Comparison of ENCODE assay signal across 1 cellular context in the genomic region with DNA sequence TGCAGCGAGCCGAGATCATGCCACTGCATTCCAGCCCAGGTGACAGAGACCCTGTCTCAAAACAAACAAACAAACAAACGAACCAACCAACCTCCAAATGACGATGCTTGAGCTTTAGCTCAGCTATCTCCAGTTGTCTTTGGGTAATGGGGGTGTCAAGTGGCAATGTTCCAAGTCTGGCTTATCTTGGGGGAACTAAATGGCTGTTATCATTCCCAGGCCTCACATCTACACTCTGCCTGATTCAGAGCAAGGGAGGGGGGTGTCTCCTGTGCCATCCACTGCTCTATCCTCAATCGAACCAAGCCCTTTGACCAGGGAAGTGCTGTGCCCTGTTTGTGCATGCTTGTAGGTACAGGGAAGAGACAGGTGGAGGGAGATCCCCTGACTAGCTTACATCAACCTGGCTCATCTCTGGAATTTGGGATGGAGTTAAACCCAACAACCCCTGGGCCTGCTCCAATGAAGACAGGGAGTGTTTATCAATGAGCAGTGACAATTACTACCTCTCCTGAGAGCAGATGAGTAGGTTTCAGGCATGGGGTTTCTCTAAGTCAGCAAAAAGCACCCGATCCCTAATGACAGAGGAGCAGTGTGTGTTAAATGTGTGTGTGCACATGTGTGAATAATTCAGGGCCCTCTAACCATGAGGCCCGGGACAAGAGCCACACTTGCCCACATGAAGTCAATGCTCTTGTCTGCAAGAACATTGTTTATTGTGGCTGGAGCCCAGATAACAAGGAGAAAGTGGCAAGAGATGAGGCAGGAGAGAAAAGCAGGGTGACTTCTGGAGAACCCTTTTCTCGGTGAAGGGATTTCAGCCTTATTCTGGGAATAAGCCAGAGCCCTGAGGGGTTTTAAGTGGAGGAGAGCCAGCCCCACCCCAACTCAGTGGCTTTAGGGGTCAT.
TF ChIP-seq lines count a peak whose summit lies in the region.

No MANE protein-coding gene starts in this region.

TF ChIP-seq in K562, 482 proteins besides CTCF, POLR2A, EP300 and RAD21 (continued from another document and continues in another):
- TF ChIP-seq, protein P1, sequence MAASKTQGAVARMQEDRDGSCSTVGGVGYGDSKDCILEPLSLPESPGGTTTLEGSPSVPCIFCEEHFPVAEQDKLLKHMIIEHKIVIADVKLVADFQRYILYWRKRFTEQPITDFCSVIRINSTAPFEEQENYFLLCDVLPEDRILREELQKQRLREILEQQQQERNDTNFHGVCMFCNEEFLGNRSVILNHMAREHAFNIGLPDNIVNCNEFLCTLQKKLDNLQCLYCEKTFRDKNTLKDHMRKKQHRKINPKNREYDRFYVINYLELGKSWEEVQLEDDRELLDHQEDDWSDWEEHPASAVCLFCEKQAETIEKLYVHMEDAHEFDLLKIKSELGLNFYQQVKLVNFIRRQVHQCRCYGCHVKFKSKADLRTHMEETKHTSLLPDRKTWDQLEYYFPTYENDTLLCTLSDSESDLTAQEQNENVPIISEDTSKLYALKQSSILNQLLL (CRISPR knock-in tag; IDR thresholded peaks at IDR 0.05; ENCODE audit: borderline replicate concordance), result no peak
- TF ChIP-seq, protein P2, sequence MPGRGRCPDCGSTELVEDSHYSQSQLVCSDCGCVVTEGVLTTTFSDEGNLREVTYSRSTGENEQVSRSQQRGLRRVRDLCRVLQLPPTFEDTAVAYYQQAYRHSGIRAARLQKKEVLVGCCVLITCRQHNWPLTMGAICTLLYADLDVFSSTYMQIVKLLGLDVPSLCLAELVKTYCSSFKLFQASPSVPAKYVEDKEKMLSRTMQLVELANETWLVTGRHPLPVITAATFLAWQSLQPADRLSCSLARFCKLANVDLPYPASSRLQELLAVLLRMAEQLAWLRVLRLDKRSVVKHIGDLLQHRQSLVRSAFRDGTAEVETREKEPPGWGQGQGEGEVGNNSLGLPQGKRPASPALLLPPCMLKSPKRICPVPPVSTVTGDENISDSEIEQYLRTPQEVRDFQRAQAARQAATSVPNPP (IDR thresholded peaks at IDR 0.05; ENCODE audit: borderline replicate concordance, insufficient read depth, insufficient read length), result no peak
- TF ChIP-seq CTBP1 (IDR thresholded peaks at IDR 0.05; ENCODE audit: borderline replicate concordance) (peak; percentile 43; the same call in 1 of the 2 replicates), JUN (IDR thresholded peaks at IDR 0.05; ENCODE audit: borderline replicate concordance, low read depth, low read length) (no peak), JUN (CRISPR knock-in tag; IDR thresholded peaks at IDR 0.05; ENCODE audit: borderline replicate concordance) (no peak), PHF8 (IDR thresholded peaks at IDR 0.05; ENCODE audit: borderline replicate concordance, low read length) (no peak), IRF2 (CRISPR knock-in tag; IDR thresholded peaks at IDR 0.05) (no peak), ZNF3 (CRISPR knock-in tag; IDR thresholded peaks at IDR 0.05) (no peak), SIN3B (IDR thresholded peaks at IDR 0.05; ENCODE audit: low read depth) (no peak), HEY1 (CRISPR knock-in tag; IDR thresholded peaks at IDR 0.05; ENCODE audit: borderline replicate concordance) (no peak), ZNF561 (CRISPR knock-in tag; conservative IDR thresholded peaks at IDR 0.05) (no peak), NCOR1 (IDR thresholded peaks at IDR 0.05) (peak; percentile 76), PHF21A (IDR thresholded peaks at IDR 0.05; ENCODE audit: borderline replicate concordance, low read depth) (no peak), FOXJ3 (CRISPR knock-in tag; IDR thresholded peaks at IDR 0.05) (no peak), MYNN (IDR thresholded peaks at IDR 0.05) (no peak), MYNN (CRISPR knock-in tag; IDR thresholded peaks at IDR 0.05) (no peak), ZNF764 (CRISPR knock-in tag; IDR thresholded peaks at IDR 0.05; ENCODE audit: low read depth) (no peak), ZNF57 (CRISPR knock-in tag; IDR thresholded peaks at IDR 0.05) (no peak), ZNF644 (tag; IDR thresholded peaks at IDR 0.05; ENCODE audit: low read depth) (no peak), LEF1 (IDR thresholded peaks at IDR 0.05) (peak; percentile 49), PHB (CRISPR knock-in tag; IDR thresholded peaks at IDR 0.05) (no peak), FOXM1 (IDR thresholded peaks at IDR 0.05; ENCODE audit: low read depth) (no peak), FOXM1 (CRISPR knock-in tag; IDR thresholded peaks at IDR 0.05; ENCODE audit: low read depth) (no peak), TEAD4 (IDR thresholded peaks at IDR 0.05; ENCODE audit: low read length) (peak; percentile 66), TEAD4 (CRISPR knock-in tag; IDR thresholded peaks at IDR 0.05; ENCODE audit: borderline replicate concordance) (0 out of 2 replicates have a peak, but pooled peaks have one; percentile 38), ZNF586 (CRISPR knock-in tag; conservative IDR thresholded peaks at IDR 0.05) (no peak), FOS (IDR thresholded peaks at IDR 0.05; ENCODE audit: extremely low read depth, insufficient read length) (no peak), ZNF134 (CRISPR knock-in tag; conservative IDR thresholded peaks at IDR 0.05) (no peak), ZNF699 (CRISPR knock-in tag; IDR thresholded peaks at IDR 0.05; ENCODE audit: insufficient replicate concordance) (no peak), STAT5B (CRISPR knock-in tag; IDR thresholded peaks at IDR 0.05) (no peak), MIER1 (IDR thresholded peaks at IDR 0.05; ENCODE audit: low read depth) (no peak), HSF4 (CRISPR knock-in tag; IDR thresholded peaks at IDR 0.05; ENCODE audit: borderline replicate concordance) (no peak), SMAD1 (IDR thresholded peaks at IDR 0.05; ENCODE audit: low read depth, low read length, partially characterized antibody) (peak; percentile 42), ARID2 (IDR thresholded peaks at IDR 0.05) (no peak)
- TF ChIP-seq, protein P3, sequence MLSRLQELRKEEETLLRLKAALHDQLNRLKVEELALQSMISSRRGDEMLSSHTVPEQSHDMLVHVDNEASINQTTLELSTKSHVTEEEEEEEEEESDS (CRISPR knock-in tag; IDR thresholded peaks at IDR 0.05), result no peak
- TF ChIP-seq, protein P4, sequence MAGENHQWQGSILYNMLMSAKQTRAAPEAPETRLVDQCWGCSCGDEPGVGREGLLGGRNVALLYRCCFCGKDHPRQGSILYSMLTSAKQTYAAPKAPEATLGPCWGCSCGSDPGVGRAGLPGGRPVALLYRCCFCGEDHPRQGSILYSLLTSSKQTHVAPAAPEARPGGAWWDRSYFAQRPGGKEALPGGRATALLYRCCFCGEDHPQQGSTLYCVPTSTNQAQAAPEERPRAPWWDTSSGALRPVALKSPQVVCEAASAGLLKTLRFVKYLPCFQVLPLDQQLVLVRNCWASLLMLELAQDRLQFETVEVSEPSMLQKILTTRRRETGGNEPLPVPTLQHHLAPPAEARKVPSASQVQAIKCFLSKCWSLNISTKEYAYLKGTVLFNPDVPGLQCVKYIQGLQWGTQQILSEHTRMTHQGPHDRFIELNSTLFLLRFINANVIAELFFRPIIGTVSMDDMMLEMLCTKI (IDR thresholded peaks at IDR 0.05; ENCODE audit: partially characterized antibody), result no peak
- TF ChIP-seq, protein P5, sequence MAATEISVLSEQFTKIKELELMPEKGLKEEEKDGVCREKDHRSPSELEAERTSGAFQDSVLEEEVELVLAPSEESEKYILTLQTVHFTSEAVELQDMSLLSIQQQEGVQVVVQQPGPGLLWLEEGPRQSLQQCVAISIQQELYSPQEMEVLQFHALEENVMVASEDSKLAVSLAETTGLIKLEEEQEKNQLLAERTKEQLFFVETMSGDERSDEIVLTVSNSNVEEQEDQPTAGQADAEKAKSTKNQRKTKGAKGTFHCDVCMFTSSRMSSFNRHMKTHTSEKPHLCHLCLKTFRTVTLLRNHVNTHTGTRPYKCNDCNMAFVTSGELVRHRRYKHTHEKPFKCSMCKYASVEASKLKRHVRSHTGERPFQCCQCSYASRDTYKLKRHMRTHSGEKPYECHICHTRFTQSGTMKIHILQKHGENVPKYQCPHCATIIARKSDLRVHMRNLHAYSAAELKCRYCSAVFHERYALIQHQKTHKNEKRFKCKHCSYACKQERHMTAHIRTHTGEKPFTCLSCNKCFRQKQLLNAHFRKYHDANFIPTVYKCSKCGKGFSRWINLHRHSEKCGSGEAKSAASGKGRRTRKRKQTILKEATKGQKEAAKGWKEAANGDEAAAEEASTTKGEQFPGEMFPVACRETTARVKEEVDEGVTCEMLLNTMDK (IDR thresholded peaks at IDR 0.05; ENCODE audit: borderline replicate concordance, insufficient read depth, low read depth, low read length, poor library complexity, severe bottlenecking), result no peak
- TF ChIP-seq, protein P6, sequence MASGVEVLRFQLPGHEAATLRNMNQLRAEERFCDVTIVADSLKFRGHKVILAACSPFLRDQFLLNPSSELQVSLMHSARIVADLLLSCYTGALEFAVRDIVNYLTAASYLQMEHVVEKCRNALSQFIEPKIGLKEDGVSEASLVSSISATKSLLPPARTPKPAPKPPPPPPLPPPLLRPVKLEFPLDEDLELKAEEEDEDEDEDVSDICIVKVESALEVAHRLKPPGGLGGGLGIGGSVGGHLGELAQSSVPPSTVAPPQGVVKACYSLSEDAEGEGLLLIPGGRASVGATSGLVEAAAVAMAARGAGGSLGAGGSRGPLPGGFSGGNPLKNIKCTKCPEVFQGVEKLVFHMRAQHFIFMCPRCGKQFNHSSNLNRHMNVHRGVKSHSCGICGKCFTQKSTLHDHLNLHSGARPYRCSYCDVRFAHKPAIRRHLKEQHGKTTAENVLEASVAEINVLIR (CRISPR knock-in tag; IDR thresholded peaks at IDR 0.05), result no peak
- TF ChIP-seq, protein P7, sequence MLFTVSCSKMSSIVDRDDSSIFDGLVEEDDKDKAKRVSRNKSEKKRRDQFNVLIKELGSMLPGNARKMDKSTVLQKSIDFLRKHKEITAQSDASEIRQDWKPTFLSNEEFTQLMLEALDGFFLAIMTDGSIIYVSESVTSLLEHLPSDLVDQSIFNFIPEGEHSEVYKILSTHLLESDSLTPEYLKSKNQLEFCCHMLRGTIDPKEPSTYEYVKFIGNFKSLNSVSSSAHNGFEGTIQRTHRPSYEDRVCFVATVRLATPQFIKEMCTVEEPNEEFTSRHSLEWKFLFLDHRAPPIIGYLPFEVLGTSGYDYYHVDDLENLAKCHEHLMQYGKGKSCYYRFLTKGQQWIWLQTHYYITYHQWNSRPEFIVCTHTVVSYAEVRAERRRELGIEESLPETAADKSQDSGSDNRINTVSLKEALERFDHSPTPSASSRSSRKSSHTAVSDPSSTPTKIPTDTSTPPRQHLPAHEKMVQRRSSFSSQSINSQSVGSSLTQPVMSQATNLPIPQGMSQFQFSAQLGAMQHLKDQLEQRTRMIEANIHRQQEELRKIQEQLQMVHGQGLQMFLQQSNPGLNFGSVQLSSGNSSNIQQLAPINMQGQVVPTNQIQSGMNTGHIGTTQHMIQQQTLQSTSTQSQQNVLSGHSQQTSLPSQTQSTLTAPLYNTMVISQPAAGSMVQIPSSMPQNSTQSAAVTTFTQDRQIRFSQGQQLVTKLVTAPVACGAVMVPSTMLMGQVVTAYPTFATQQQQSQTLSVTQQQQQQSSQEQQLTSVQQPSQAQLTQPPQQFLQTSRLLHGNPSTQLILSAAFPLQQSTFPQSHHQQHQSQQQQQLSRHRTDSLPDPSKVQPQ (CRISPR knock-in tag; IDR thresholded peaks at IDR 0.05; ENCODE audit: borderline replicate concordance), result no peak
- TF ChIP-seq, protein P8, sequence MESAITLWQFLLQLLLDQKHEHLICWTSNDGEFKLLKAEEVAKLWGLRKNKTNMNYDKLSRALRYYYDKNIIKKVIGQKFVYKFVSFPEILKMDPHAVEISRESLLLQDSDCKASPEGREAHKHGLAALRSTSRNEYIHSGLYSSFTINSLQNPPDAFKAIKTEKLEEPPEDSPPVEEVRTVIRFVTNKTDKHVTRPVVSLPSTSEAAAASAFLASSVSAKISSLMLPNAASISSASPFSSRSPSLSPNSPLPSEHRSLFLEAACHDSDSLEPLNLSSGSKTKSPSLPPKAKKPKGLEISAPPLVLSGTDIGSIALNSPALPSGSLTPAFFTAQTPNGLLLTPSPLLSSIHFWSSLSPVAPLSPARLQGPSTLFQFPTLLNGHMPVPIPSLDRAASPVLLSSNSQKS (CRISPR knock-in tag; IDR thresholded peaks at IDR 0.05), result no peak
- TF ChIP-seq, protein P9, sequence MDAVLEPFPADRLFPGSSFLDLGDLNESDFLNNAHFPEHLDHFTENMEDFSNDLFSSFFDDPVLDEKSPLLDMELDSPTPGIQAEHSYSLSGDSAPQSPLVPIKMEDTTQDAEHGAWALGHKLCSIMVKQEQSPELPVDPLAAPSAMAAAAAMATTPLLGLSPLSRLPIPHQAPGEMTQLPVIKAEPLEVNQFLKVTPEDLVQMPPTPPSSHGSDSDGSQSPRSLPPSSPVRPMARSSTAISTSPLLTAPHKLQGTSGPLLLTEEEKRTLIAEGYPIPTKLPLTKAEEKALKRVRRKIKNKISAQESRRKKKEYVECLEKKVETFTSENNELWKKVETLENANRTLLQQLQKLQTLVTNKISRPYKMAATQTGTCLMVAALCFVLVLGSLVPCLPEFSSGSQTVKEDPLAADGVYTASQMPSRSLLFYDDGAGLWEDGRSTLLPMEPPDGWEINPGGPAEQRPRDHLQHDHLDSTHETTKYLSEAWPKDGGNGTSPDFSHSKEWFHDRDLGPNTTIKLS (IDR thresholded peaks at IDR 0.05; ENCODE audit: borderline replicate concordance, low read depth), result no peak
- TF ChIP-seq, protein P10, sequence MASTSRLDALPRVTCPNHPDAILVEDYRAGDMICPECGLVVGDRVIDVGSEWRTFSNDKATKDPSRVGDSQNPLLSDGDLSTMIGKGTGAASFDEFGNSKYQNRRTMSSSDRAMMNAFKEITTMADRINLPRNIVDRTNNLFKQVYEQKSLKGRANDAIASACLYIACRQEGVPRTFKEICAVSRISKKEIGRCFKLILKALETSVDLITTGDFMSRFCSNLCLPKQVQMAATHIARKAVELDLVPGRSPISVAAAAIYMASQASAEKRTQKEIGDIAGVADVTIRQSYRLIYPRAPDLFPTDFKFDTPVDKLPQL (IDR thresholded peaks at IDR 0.05; ENCODE audit: extremely low read depth, insufficient read length), result no peak
- TF ChIP-seq, protein P11, sequence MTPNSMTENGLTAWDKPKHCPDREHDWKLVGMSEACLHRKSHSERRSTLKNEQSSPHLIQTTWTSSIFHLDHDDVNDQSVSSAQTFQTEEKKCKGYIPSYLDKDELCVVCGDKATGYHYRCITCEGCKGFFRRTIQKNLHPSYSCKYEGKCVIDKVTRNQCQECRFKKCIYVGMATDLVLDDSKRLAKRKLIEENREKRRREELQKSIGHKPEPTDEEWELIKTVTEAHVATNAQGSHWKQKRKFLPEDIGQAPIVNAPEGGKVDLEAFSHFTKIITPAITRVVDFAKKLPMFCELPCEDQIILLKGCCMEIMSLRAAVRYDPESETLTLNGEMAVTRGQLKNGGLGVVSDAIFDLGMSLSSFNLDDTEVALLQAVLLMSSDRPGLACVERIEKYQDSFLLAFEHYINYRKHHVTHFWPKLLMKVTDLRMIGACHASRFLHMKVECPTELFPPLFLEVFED (CRISPR knock-in tag; conservative IDR thresholded peaks at IDR 0.05), result no peak
